In genomic region chr1:163440090-163440489, GRCh38 we compare ENCODE assay signal across 27 cellular contexts.
A peak's percentile ranks its signal among the peaks of the same experiment; 100 is the strongest.
DNase-seq lines count a peak whose midpoint lies in the region; ATAC-seq, FAIRE-seq and TF ChIP-seq lines count a peak whose summit lies in the region.
"Had no signal": no experiment of that assay in that cellular context is flagged by ENCODE, and none has a peak within 500 bp of the region (broad histone marks: within the 10 kb centered on the region; RNA-seq: fewer than 3 reads in every experiment).

No MANE protein-coding gene starts in this region.

- no peak for TF ChIP-seq CTCF in glutamatergic neuron (IDR thresholded peaks at IDR 0.05; ENCODE audit: partially characterized antibody, unreplicated experiment)
- TF ChIP-seq CTCF in transverse colon (IDR thresholded peaks at IDR 0.05), result no peak

- H3K4me3 Mint-ChIP-seq in glutamatergic neuron (ENCODE audit: unreplicated experiment), result no peak overlapping the region
- H3K4me3 Mint-ChIP-seq: activated B cell treated with CpG ODN at 0.5 μM for 24 hours; activated naive CD8-positive, alpha-beta T cell treated with anti-CD3 and anti-CD28 coated beads for 36 hours; B cell; memory B cell had no signal

- H3K27ac ChIP-seq in transverse colon, result peak overlapping the region in 1 of 4 donors; percentile 61
- H3K27ac ChIP-seq: HL-60, psoas muscle, stomach, tibial nerve had no signal

- DNase-seq in NCI-H345 (lab: John Stamatoyannopoulos, UW), result peak; percentile 65
- no peak for DNase-seq in NCI-H345 treated with DMSO at 0.1 percent for 48 hours (lab: John Stamatoyannopoulos, UW; ENCODE audit: unreplicated experiment)
- DNase-seq in NCI-H510A treated with DMSO at 0.1 percent for 48 hours (lab: John Stamatoyannopoulos, UW), result peak; percentile 85
- no peak for DNase-seq in glutamatergic neuron
- peak; percentile 13 for DNase-seq in transverse colon
- DNase-seq in medulla oblongata (ENCODE audit: extremely low spot score), result no peak
- no peak for DNase-seq in activated naive CD4-positive, alpha-beta T cell treated with anti-CD3 and anti-CD28 coated beads, Interleukin-2, amount 50 U/mL, for 72 hours (ENCODE audit: low spot score in 2 of 2)
- no peak for DNase-seq in GM12891 (ENCODE audit: insufficient read length, low spot score)
- DNase-seq: activated B cell treated with CpG ODN at 0.5 μM for 24 hours; activated CD4-positive, alpha-beta T cell treated with anti-CD3 and anti-CD28 coated beads, Interleukin-2, amount 50 U/mL, for 48 hours; activated naive CD8-positive, alpha-beta T cell treated with anti-CD3 and anti-CD28 coated beads for 36 hours; DMS79 treated with DMSO at 0.1 percent for 48 hours; Karpas-422; NCI-H1048; NCI-H2081; NCI-H526 treated with DMSO at 0.1 percent for 48 hours; stimulated activated CD8-positive, alpha-beta memory T cell treated with anti-CD3 and anti-CD28 coated beads, Interleukin-4, amount 100 ng/mL, for 48 hours; stomach; SW 1271 had no signal

- peak overlapping the region; percentile 52 for H3K27ac Mint-ChIP-seq in glutamatergic neuron (ENCODE audit: unreplicated experiment)
- H3K27ac Mint-ChIP-seq in activated naive CD4-positive, alpha-beta T cell treated with anti-CD3 and anti-CD28 coated beads, Interleukin-2, amount 50 U/mL, for 72 hours, result no peak overlapping the region
- H3K27ac Mint-ChIP-seq: activated B cell treated with CpG ODN at 0.5 μM for 24 hours; activated naive CD8-positive, alpha-beta T cell treated with anti-CD3 and anti-CD28 coated beads for 36 hours; B cell; memory B cell had no signal

- H3K9me3 Mint-ChIP-seq in glutamatergic neuron (ENCODE audit: unreplicated experiment), result peaks cover 11% of the 10 kb centered on the region
- H3K9me3 Mint-ChIP-seq in activated naive CD4-positive, alpha-beta T cell treated with anti-CD3 and anti-CD28 coated beads, Interleukin-2, amount 50 U/mL, for 72 hours, result no peaks in the 10 kb centered on the region
- H3K9me3 Mint-ChIP-seq: activated B cell treated with CpG ODN at 0.5 μM for 24 hours; activated naive CD8-positive, alpha-beta T cell treated with anti-CD3 and anti-CD28 coated beads for 36 hours; memory B cell had no signal

- H3K36me3 Mint-ChIP-seq in glutamatergic neuron (ENCODE audit: unreplicated experiment), result no peaks in the 10 kb centered on the region
- H3K36me3 Mint-ChIP-seq in activated naive CD4-positive, alpha-beta T cell treated with anti-CD3 and anti-CD28 coated beads, Interleukin-2, amount 50 U/mL, for 72 hours, result no peaks in the 10 kb centered on the region
- H3K36me3 Mint-ChIP-seq: activated naive CD8-positive, alpha-beta T cell treated with anti-CD3 and anti-CD28 coated beads for 36 hours; memory B cell had no signal

- H3K4me3 ChIP-seq in transverse colon, result no peak overlapping the region
- H3K4me3 ChIP-seq: HAP-1, psoas muscle, stomach, tibial nerve had no signal

- FAIRE-seq in GM12891 (lab: Jason Lieb, UNC), result no peak
- FAIRE-seq: A204.1, endothelial cell of umbilical vein had no signal

- in situ Hi-C loops in transverse colon (cut with MboI; ENCODE audit: low pct_ligation_motif_present in 1 of 4, low pct_unique_long_range_greater_than_20kb in 1 of 4, low sequenced_read_pairs in 3 of 4), result no loop called here

- H3K27me3 Mint-ChIP-seq in glutamatergic neuron (ENCODE audit: unreplicated experiment), result peaks cover 2% of the 10 kb centered on the region

- TF ChIP-seq POLR2A in transverse colon (IDR thresholded peaks at IDR 0.05) (no peak), GM12891 (IDR thresholded peaks at IDR 0.05; ENCODE audit: low read depth, low read length) (no peak)

- no peaks in the 10 kb centered on the region for H3K9me3 ChIP-seq in transverse colon
- H3K9me3 ChIP-seq: HAP-1, psoas muscle, stomach, tibial nerve had no signal

- no peaks in the 10 kb centered on the region for H3K36me3 ChIP-seq in transverse colon
- H3K36me3 ChIP-seq: HAP-1, stomach, tibial nerve had no signal

- H3K4me1 Mint-ChIP-seq in glutamatergic neuron (ENCODE audit: low read depth, unreplicated experiment), result peaks cover 56% of the 10 kb centered on the region
- H3K4me1 Mint-ChIP-seq: activated B cell treated with CpG ODN at 0.5 μM for 24 hours; activated naive CD8-positive, alpha-beta T cell treated with anti-CD3 and anti-CD28 coated beads for 36 hours; B cell; memory B cell had no signal

- no peak for ATAC-seq in activated naive CD4-positive, alpha-beta T cell treated with anti-CD3 and anti-CD28 coated beads, Interleukin-2, amount 50 U/mL, for 72 hours
- ATAC-seq: psoas muscle had no signal

- intact Hi-C loops in transverse colon (cut with DNase I; ENCODE audit: low total_unique reads), result no loop called here

- no peaks in the 10 kb centered on the region for H3K27me3 ChIP-seq in transverse colon
- H3K27me3 ChIP-seq: tibial nerve had no signal

- 50 to 59% methylated on average over 1 to 4 of the region's 4 CpGs for WGBS in transverse colon (ENCODE audit: low coverage in 1 of 2), 2 donors

- H3K4me1 ChIP-seq in transverse colon, result peaks cover 0 to 4% (median 0%) of the 10 kb centered on the region in 4 donors
- H3K4me1 ChIP-seq: psoas muscle, stomach, tibial nerve had no signal

- TF ChIP-seq EP300 in transverse colon (IDR thresholded peaks at IDR 0.05; ENCODE audit: low read depth), result no peak

TF ChIP-seq in GM12891, 5 proteins besides CTCF, POLR2A, EP300 and RAD21:
- no peak for TF ChIP-seq POU2F2 (IDR thresholded peaks at IDR 0.05; ENCODE audit: low read depth, low read length)
- TF ChIP-seq SPI1 (IDR thresholded peaks at IDR 0.05; ENCODE audit: low read depth, low read length), result no peak
- no peak for TF ChIP-seq PAX5 (IDR thresholded peaks at IDR 0.05; ENCODE audit: insufficient read depth, low read length, severe bottlenecking)
- TF ChIP-seq TAF1 (IDR thresholded peaks at IDR 0.05; ENCODE audit: low read depth, low read length), result no peak
- no peak for TF ChIP-seq POLR2AphosphoS5 (IDR thresholded peaks at IDR 0.05; ENCODE audit: low read depth, low read length)
TF ChIP-seq in GM12891: peak in this region for 0.

Comparison
In these comparisons a context has a peak if more than half of its experiments do, and no peak if none do; other contexts are left out.
1. DNase-seq: peak in NCI-H345 (single experiment), NCI-H510A treated with DMSO at 0.1 percent for 48 hours (single experiment) and transverse colon (single experiment); none in NCI-H345 treated with DMSO at 0.1 percent for 48 hours (single experiment), glutamatergic neuron (single experiment), medulla oblongata (single experiment), activated naive CD4-positive, alpha-beta T cell treated with anti-CD3 and anti-CD28 coated beads, Interleukin-2, amount 50 U/mL, for 72 hours (0 of 2) and GM12891 (single experiment).